ENCODE assay signal across 1 cellular context in genomic region chr6:158911746-158912158, GRCh38.
TF ChIP-seq lines count a peak whose summit lies in the region.

No MANE protein-coding gene starts in this region.

TF ChIP-seq in HepG2, 621 proteins besides CTCF, POLR2A, EP300 and RAD21 (continued from another document):
- TF ChIP-seq ZBTB34 (CRISPR knock-in tag; IDR thresholded peaks at IDR 0.05) (no peak), ZNF24 (IDR thresholded peaks at IDR 0.05) (no peak), PHF8 (CRISPR knock-in tag; IDR thresholded peaks at IDR 0.05) (no peak), ATF4 (CRISPR knock-in tag; IDR thresholded peaks at IDR 0.05) (no peak), SALL1 (CRISPR knock-in tag; IDR thresholded peaks at IDR 0.05) (no peak)
